ENCODE assay signal across 30 cellular contexts in genomic region chr3:9710174-9710739, GRCh38. TPM values are rescaled to one million over a fixed set of nuclear protein-coding genes. Genes with fewer than 3 reads are reported as not detected.
"Had no signal": no experiment of that assay in that cellular context is flagged by ENCODE, and none has a peak within 500 bp of the region (broad histone marks: within the 10 kb centered on the region; RNA-seq: fewer than 3 reads in every experiment).

No MANE protein-coding gene starts in this region.

- ATAC-seq: esophagus mucosa; gastroesophageal sphincter; heart left ventricle; left lobe of liver; psoas muscle; right cardiac atrium; stimulated activated naive B cell treated with anti-CD40 and anti-IgM and Interleukin-4, amounts not matched to agents 10 μg/mL and 1 μg/mL and 100 μg/mL, for 72 hours had no signal

- H3K36me3 Mint-ChIP-seq: natural killer cell, type B pancreatic cell had no signal

- H3K4me1 Mint-ChIP-seq: endodermal cell, memory B cell had no signal

- H3K79me2 ChIP-seq: hepatocyte had no signal

- H3K4me3 Mint-ChIP-seq: dendritic cell treated with granulocyte-macrophage colony-stimulating factor and Interleukin-4, amounts not matched to agents 40 ng/mL and 50 ng/mL, for 4 days; endodermal cell; memory B cell; natural killer cell; stimulated activated naive B cell treated with anti-CD40 and anti-IgM and Interleukin-4, amounts not matched to agents 10 μg/mL and 1 μg/mL and 100 μg/mL, for 72 hours; type B pancreatic cell had no signal

- H3K4me3 ChIP-seq: colonic mucosa, gastroesophageal sphincter, heart left ventricle, hepatocyte, lung, ovary, psoas muscle, sigmoid colon, stomach, thyroid gland had no signal

- H3K4me1 ChIP-seq: colonic mucosa, psoas muscle, thyroid gland had no signal

- DNase-seq: colonic mucosa; effector CD8-positive, alpha-beta T cell; endodermal cell; foreskin fibroblast; heart left ventricle; kidney; natural killer cell; occipital lobe; ovary; posterior cingulate gyrus; psoas muscle; right cardiac atrium; sigmoid colon; stimulated activated CD4-positive, alpha-beta T cell treated with anti-CD3 and anti-CD28 coated beads, Interleukin-4, amount 100 ng/mL, for 4 hours; stimulated activated naive B cell treated with anti-CD40 and anti-IgM and Interleukin-4, amounts not matched to agents 10 μg/mL and 1 μg/mL and 100 μg/mL, for 72 hours; stomach; thyroid gland had no signal

- H3K36me3 ChIP-seq: colonic mucosa, gastroesophageal sphincter, heart left ventricle, ovary, sigmoid colon, stomach, thyroid gland had no signal

- H2AFZ ChIP-seq: hepatocyte had no signal

- H3K27ac ChIP-seq: colonic mucosa, epithelial cell of prostate, gastroesophageal sphincter, heart left ventricle, hepatocyte, ovary, psoas muscle, sigmoid colon, stomach, thyroid gland had no signal

- H3K27ac Mint-ChIP-seq: dendritic cell treated with granulocyte-macrophage colony-stimulating factor and Interleukin-4, amounts not matched to agents 40 ng/mL and 50 ng/mL, for 4 days; endodermal cell; memory B cell; natural killer cell; stimulated activated naive B cell treated with anti-CD40 and anti-IgM and Interleukin-4, amounts not matched to agents 10 μg/mL and 1 μg/mL and 100 μg/mL, for 72 hours; type B pancreatic cell had no signal

- H3K9me3 Mint-ChIP-seq: dendritic cell treated with granulocyte-macrophage colony-stimulating factor and Interleukin-4, amounts not matched to agents 40 ng/mL and 50 ng/mL, for 4 days; endodermal cell; natural killer cell; stimulated activated naive B cell treated with anti-CD40 and anti-IgM and Interleukin-4, amounts not matched to agents 10 μg/mL and 1 μg/mL and 100 μg/mL, for 72 hours; type B pancreatic cell had no signal

- H3K27me3 ChIP-seq: colonic mucosa, ovary, thyroid gland had no signal

- H3K9me3 ChIP-seq: colonic mucosa, gastroesophageal sphincter, heart left ventricle, ovary, psoas muscle, sigmoid colon, stomach, thyroid gland had no signal

- H3K4me2 ChIP-seq: hepatocyte had no signal

RNA-seq across cellular contexts. Expression of gene CPNE9, which starts 6.6 kb away (rescaled TPM):
- total RNA-seq: colonic mucosa, esophagus mucosa, heart left ventricle, hepatocyte, left lobe of liver, liver, mononuclear cell, ovary, psoas muscle, renal cortical epithelial cell, stomach, thyroid gland, urinary bladder had no signal
